ENCODE assay signal across 16 cellular contexts in the genomic region with DNA sequence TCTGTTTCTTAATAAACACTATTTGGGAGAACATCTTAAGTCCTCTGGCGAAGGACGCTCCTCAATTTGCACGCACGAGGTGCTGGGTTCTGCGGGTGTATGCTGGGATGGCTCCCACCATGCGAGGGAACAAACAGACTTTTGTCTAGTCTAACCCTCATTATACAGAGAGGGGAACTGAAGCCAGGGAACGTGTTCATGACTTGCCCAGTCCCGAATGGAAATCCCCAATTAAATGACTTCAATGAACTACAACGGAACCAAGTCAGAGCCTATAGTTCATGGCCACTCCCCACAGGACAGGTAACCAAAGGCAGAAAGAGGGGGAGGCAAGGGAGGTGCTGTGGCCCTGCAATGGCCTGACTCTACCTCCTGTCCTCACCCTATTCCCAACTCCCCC. TPM values are rescaled to one million over a fixed set of nuclear protein-coding genes. Genes with fewer than 3 reads are reported as not detected.
DNase-seq lines count a peak whose midpoint lies in the region; ATAC-seq and TF ChIP-seq lines count a peak whose summit lies in the region.
"Had no signal": no experiment of that assay in that cellular context is flagged by ENCODE, and none has a peak within 500 bp of the region (broad histone marks: within the 10 kb centered on the region; RNA-seq: fewer than 3 reads in every experiment).

No MANE protein-coding gene starts in this region.

- peaks cover 0 to 59% (median 6%) of the 10 kb centered on the region in 11 experiments; a peak in 9 of 22 replicates for H3K27me3 ChIP-seq in BLaER1 treated with 17β-estradiol and CSF1 and Interleukin-3, amounts not matched to agents 10 nM and 100 nM
- no peaks in the 10 kb centered on the region for H3K27me3 ChIP-seq in neuronal stem cell (ENCODE audit: control insufficient read depth in 3 of 3, insufficient read depth in 3 of 3, low read depth in 1 of 3, low read length in 3 of 3)
- no peaks in the 10 kb centered on the region for H3K27me3 ChIP-seq in thyroid gland
- H3K27me3 ChIP-seq: SJSA1 had no signal

- no peak overlapping the region for H3K4me3 ChIP-seq in BLaER1 treated with 17β-estradiol and CSF1 and Interleukin-3, amounts not matched to agents 10 nM and 100 nM
- H3K4me3 ChIP-seq in neuronal stem cell (ENCODE audit: low read length in 2 of 2) (no peak overlapping the region), thyroid gland (replicated peaks in 1 of 3) (no peak overlapping the region)
- H3K4me3 ChIP-seq: SJSA1 had no signal

- no peak overlapping the region for H3K23ac ChIP-seq in neuronal stem cell (ENCODE audit: low read depth, low read length, poor library complexity)

- peaks cover 44% of the 10 kb centered on the region for H3K36me3 Mint-ChIP-seq in WTC11

- WGBS in neuronal stem cell (ENCODE audit: extremely low coverage in 2 of 2, insufficient read length in 2 of 2, insufficient replicate concordance in 1 of 2), 2 donors = no CpG with 5 or more reads among the region's 9 CpGs
- whole genome bisulfite sequencing in thyroid gland, 2 donors = 86 to 87% methylated on average over 9 of the region's 9 CpGs

- no peak overlapping the region for H2AK5ac ChIP-seq in neuronal stem cell (ENCODE audit: low read depth, low read length)

- DNase-seq in WTC11 (ENCODE audit: low spot score) = no peak
- peak; percentile 40 for DNase-seq in globus pallidus (ENCODE audit: low spot score)
- no peak for DNase-seq in neuronal stem cell (ENCODE audit: low spot score)
- DNase-seq in DMS53 treated with DMSO at 0.1 percent for 48 hours (lab: John Stamatoyannopoulos, UW; ENCODE audit: unreplicated experiment) = no peak
- no peak for DNase-seq in activated CD8-positive, alpha-beta memory T cell treated with anti-CD3 and anti-CD28 coated beads, Interleukin-2, amount 50 U/mL, for 4 hours
- no peak for DNase-seq in thyroid gland
- DNase-seq in activated T-cell treated with anti-CD3 and anti-CD28 coated beads, Interleukin-2, amount 50 U/mL, for 1 hour = no peak
- DNase-seq: Caco-2, DMS153, MV-4-11, NCI-H1417 treated with DMSO at 0.1 percent for 48 hours, NCI-H2029, NCI-H510A treated with DMSO at 0.1 percent for 48 hours had no signal

- TF ChIP-seq POLR2A in thyroid gland (IDR thresholded peaks at IDR 0.05) = no peak

- H3K9me3 ChIP-seq in BLaER1 treated with 17β-estradiol and CSF1 and Interleukin-3, amounts not matched to agents 10 nM and 100 nM (replicated peaks in 1 of 11) = no peaks in the 10 kb centered on the region
- H3K9me3 ChIP-seq in neuronal stem cell (replicated peaks in 1 of 2; ENCODE audit: control insufficient read depth in 2 of 2, insufficient read depth in 1 of 2, low read depth in 1 of 2, low read length in 2 of 2) (peaks cover 0 to 9% of the 10 kb centered on the region in 2 donors), thyroid gland (no peaks in the 10 kb centered on the region)
- H3K9me3 ChIP-seq: Caco-2, SJSA1 had no signal

- H3K9ac ChIP-seq in BLaER1 treated with 17β-estradiol and CSF1 and Interleukin-3, amounts not matched to agents 10 nM and 100 nM = no peak overlapping the region
- H3K9ac ChIP-seq in neuronal stem cell (ENCODE audit: low read depth, low read length, poor library complexity) = no peak overlapping the region

- H3K27ac Mint-ChIP-seq in WTC11 = peak overlapping the region; percentile 68

- CTCF ChIA-PET in WTC11 (lab: Charles Lee) = no interaction called here

- H3K4me1 Mint-ChIP-seq in WTC11 = peaks cover 46% of the 10 kb centered on the region

- TF ChIP-seq CTCF in WTC11 (IDR thresholded peaks at IDR 0.05) (no peak), thyroid gland (IDR thresholded peaks at IDR 0.05) (no peak)

- H3K27ac ChIP-seq in BLaER1 treated with 17β-estradiol and CSF1 and Interleukin-3, amounts not matched to agents 10 nM and 100 nM = no peak overlapping the region
- H3K27ac ChIP-seq in neuronal stem cell (replicated peaks; ENCODE audit: low read length) = peak overlapping the region; percentile 52
- no peak overlapping the region for H3K27ac ChIP-seq in thyroid gland
- H3K27ac ChIP-seq: HL-60, SJSA1 had no signal

- H3K36me3 ChIP-seq in BLaER1 treated with 17β-estradiol and CSF1 and Interleukin-3, amounts not matched to agents 10 nM and 100 nM = peaks cover 0 to 83% (median 22%) of the 10 kb centered on the region in 11 experiments; a peak in 13 of 22 replicates
- peaks cover 0 to 74% of the 10 kb centered on the region in 2 donors for H3K36me3 ChIP-seq in neuronal stem cell (replicated peaks in 1 of 2; ENCODE audit: control insufficient read depth in 2 of 2, insufficient read depth in 2 of 2, low read length in 2 of 2)
- peaks cover 0 to 4% of the 10 kb centered on the region in 2 donors for H3K36me3 ChIP-seq in thyroid gland

- H3K4me1 ChIP-seq in BLaER1 treated with 17β-estradiol and CSF1 and Interleukin-3, amounts not matched to agents 10 nM and 100 nM = peaks cover 12 to 51% (median 35%) of the 10 kb centered on the region in 10 experiments
- peaks cover 12 to 19% of the 10 kb centered on the region in 2 donors for H3K4me1 ChIP-seq in neuronal stem cell (ENCODE audit: control insufficient read depth in 2 of 2, insufficient read depth in 1 of 2, low read depth in 1 of 2, low read length in 2 of 2)
- peaks cover 6 to 12% of the 10 kb centered on the region in 2 donors for H3K4me1 ChIP-seq in thyroid gland

- no peak overlapping the region for H2BK120ac ChIP-seq in neuronal stem cell (ENCODE audit: low read depth, low read length)

- H3K4ac ChIP-seq in neuronal stem cell (ENCODE audit: low read length) = no peak overlapping the region

- H2BK15ac ChIP-seq in neuronal stem cell (ENCODE audit: low read length) = no peak overlapping the region

- no peaks in the 10 kb centered on the region for H3K27me3 Mint-ChIP-seq in WTC11 (ENCODE audit: low read depth)

- H3K79me1 ChIP-seq in neuronal stem cell (ENCODE audit: low read depth, low read length) = no peaks in the 10 kb centered on the region

- no peak overlapping the region for H2AFZ ChIP-seq in neuronal stem cell (ENCODE audit: low read length)

- H2BK5ac ChIP-seq in neuronal stem cell (ENCODE audit: low read length) = no peak overlapping the region

- peak overlapping the region in 6 of 11 experiments; percentile 5 to 49 (median 25); a peak in 12 of 22 replicates for H3K4me2 ChIP-seq in BLaER1 treated with 17β-estradiol and CSF1 and Interleukin-3, amounts not matched to agents 10 nM and 100 nM
- H3K4me2 ChIP-seq in neuronal stem cell (ENCODE audit: insufficient read depth, low read length, poor library complexity, severe bottlenecking) = no peak overlapping the region

- no peak overlapping the region for H3K4me3 Mint-ChIP-seq in WTC11

- peaks cover 0 to 87% (median 55%) of the 10 kb centered on the region in 11 experiments; a peak in 17 of 22 replicates for H4K20me1 ChIP-seq in BLaER1 treated with 17β-estradiol and CSF1 and Interleukin-3, amounts not matched to agents 10 nM and 100 nM

- ATAC-seq in WTC11 = peak; percentile 49

- POLR2A ChIA-PET in WTC11 (lab: Charles Lee) = no interaction called here

- H3K9me3 Mint-ChIP-seq in WTC11 = no peaks in the 10 kb centered on the region

- no peak overlapping the region for H3K18ac ChIP-seq in neuronal stem cell (ENCODE audit: low read length)

- H4K91ac ChIP-seq in neuronal stem cell (ENCODE audit: low read depth, low read length, poor library complexity) = no peak overlapping the region

- H2BK12ac ChIP-seq in neuronal stem cell (ENCODE audit: low read length) = no peak overlapping the region

- no peak overlapping the region for H3K14ac ChIP-seq in neuronal stem cell (ENCODE audit: low read length)

- H4K8ac ChIP-seq in neuronal stem cell (ENCODE audit: low read depth, low read length) = no peak overlapping the region

- intact Hi-C loops in thyroid gland (cut with DNase I) = loop anchor here (10.0 kb wide), 1 partner anchor 85 kb away; no protein-coding TSS in a partner anchor

TF ChIP-seq in WTC11, 78 proteins besides CTCF, POLR2A, EP300 and RAD21 (continues in another document):
- TF ChIP-seq NR3C1 (CRISPR knock-in tag; conservative IDR thresholded peaks at IDR 0.05; ENCODE audit: low read depth) (no peak), TEAD4 (CRISPR knock-in tag; IDR thresholded peaks at IDR 0.05) (no peak), ATF1 (CRISPR knock-in tag; IDR thresholded peaks at IDR 0.05) (no peak), JUN (CRISPR knock-in tag; IDR thresholded peaks at IDR 0.05) (no peak), GRHL2 (CRISPR knock-in tag; IDR thresholded peaks at IDR 0.05; ENCODE audit: insufficient replicate concordance, severe bottlenecking) (no peak), ZNF263 (CRISPR knock-in tag; IDR thresholded peaks at IDR 0.05; ENCODE audit: low read depth) (no peak)
- TF ChIP-seq, protein P1, sequence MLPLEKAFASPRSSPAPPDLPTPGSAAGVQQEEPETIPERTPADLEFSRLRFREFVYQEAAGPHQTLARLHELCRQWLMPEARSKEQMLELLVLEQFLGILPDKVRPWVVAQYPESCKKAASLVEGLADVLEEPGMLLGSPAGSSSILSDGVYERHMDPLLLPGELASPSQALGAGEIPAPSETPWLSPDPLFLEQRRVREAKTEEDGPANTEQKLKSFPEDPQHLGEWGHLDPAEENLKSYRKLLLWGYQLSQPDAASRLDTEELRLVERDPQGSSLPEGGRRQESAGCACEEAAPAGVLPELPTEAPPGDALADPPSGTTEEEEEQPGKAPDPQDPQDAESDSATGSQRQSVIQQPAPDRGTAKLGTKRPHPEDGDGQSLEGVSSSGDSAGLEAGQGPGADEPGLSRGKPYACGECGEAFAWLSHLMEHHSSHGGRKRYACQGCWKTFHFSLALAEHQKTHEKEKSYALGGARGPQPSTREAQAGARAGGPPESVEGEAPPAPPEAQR (CRISPR knock-in tag; IDR thresholded peaks at IDR 0.05) = no peak

RNA-seq across cellular contexts. Expression of gene TLE1, which starts 9.3 kb away (rescaled TPM):
- 93.2 to 97.7 TPM (median 93.9 TPM) in 3 replicates for total RNA-seq in WTC11 (2021)
- 24.3 TPM for polyA plus RNA-seq in neuronal stem cell (2013, experiment 1 of 2)
- 24.4 TPM for polyA plus RNA-seq in neuronal stem cell (2013, experiment 2 of 2)
- total RNA-seq in thyroid gland = 10 to 100 TPM; 40.7 to 91.1 (median 58.4) TPM
